In the genomic region with DNA sequence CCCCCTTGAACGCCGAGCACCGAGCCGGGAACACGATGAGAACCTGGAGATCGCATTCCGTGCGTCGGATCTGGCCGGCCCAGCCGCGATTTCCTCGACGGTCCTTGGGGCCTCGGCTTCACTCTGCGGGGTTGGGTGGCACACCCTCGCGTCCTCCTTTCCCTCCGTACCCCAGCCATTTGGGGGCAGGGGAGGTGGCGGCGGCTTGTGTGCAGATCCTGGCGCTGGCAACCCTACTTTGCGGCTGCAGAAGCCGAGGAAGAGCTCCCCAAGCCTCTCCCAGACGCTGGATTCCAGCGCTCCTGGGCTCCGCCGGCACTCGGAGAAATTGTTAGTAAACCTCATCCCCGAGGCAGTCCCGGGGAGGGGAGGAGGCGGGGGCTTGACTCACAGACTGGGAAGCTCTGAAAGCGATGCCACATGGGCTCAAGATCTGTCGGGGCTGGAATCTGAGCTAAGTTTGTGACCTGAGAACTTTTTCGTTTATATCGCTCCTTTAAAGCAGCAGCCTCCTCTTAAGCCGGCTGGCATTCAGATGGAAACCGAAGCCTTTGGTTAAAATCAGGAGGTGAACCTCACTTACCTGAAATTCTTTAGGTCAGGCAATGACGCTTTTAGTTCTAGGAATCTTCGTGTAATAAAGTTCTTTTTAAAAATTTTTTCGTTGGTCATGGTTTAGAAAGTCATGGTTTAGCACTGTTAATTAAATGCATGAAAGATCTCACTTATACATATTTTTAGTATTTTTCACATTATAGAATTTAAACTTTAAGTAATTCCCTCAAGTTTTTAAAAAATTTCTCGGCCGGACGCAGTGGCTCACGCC, we compare ENCODE assay signal across 1 cellular context.
TF ChIP-seq lines count a peak whose summit lies in the region.

No MANE protein-coding gene starts in this region.

TF ChIP-seq in WTC11, 78 proteins besides CTCF, POLR2A, EP300 and RAD21 (continued from another document):
- TF ChIP-seq ETV6 (CRISPR knock-in tag; IDR thresholded peaks at IDR 0.05) = no peak
- TF ChIP-seq, protein P1, sequence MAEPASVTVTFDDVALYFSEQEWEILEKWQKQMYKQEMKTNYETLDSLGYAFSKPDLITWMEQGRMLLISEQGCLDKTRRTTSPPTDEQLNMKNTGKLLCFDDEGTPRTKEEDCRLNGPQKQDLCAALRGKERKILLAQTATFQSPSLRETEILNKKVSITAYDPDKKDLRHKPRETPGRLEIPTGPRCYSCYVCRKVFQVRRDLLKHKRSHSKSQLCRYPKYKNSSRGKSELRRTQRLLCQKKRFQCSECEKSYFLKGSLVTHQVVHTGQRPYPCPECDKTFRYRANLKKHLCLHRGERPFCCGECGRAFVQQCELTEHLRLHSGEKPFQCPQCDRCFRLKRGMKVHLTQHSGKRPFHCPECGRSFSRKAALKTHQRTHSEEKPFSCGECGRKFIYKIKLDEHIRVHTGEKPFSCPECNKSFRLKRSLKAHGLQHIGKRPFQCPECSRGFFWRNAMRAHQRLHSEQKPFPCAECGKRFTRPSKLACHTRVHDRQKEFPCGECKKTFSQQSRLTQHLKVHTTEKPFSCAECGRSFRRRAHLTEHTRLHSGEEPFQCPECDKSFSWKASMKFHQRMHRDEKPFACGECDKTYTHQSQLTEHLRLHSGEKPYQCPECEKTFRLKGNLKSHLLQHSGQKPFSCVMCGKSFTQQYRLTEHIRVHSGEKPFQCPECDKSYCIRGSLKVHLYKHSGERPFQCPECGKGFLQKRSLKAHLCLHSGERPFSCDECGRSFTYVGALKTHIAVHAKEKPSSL (CRISPR knock-in tag; conservative IDR thresholded peaks at IDR 0.05) = no peak
- TF ChIP-seq JUN (CRISPR knock-in tag; IDR thresholded peaks at IDR 0.05) = no peak
TF ChIP-seq in WTC11: peak in this region for 7.
